Comparison of ENCODE assay signal across 1 cellular context in the genomic region with DNA sequence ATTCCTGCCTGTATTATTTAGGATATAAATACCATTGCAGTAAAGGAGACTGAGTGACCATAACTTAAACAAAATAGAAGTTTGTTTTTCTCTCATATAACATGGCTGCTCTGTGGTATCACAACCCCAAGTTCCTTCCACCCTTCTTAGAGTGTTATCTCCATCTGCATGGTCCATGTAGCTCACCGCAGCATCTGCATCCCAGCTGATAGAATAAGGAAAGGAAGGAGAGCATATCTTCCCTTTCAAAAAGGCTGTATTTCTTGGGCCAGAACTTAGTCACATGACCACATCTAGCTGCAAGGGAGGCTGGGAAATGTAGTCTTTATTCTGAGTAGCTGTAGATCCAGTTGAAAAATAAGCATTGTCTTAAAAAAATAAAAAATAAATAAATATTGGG.
A peak's percentile ranks its signal among the peaks of the same experiment; 100 is the strongest.
TF ChIP-seq lines count a peak whose summit lies in the region.

No MANE protein-coding gene starts in this region.

TF ChIP-seq in K562, 482 proteins besides CTCF, POLR2A, EP300 and RAD21 (continued from another document and continues in another):
- TF ChIP-seq GABPB1 (CRISPR knock-in tag; IDR thresholded peaks at IDR 0.05) (0 out of 2 replicates have a peak, but pooled peaks have one; percentile 36), MTA2 (IDR thresholded peaks at IDR 0.05; ENCODE audit: low read depth) (peak; percentile 63), CBFA2T3 (IDR thresholded peaks at IDR 0.05) (peak; percentile 80), TAL1 (IDR thresholded peaks at IDR 0.05) (peak; percentile 82), STAT5A (IDR thresholded peaks at IDR 0.05; ENCODE audit: borderline replicate concordance, low read length) (0 out of 2 replicates have a peak, but pooled peaks have one; percentile 47), GATA2 (CRISPR knock-in tag; IDR thresholded peaks at IDR 0.05) (peak; percentile 83), SRSF1 (IDR thresholded peaks at IDR 0.05; ENCODE audit: low read depth, low read length) (no peak), CXXC5 (CRISPR knock-in tag; IDR thresholded peaks at IDR 0.05) (peak; percentile 44), CREBBP (IDR thresholded peaks at IDR 0.05; ENCODE audit: low read depth, low read length) (no peak), DNMT1 (IDR thresholded peaks at IDR 0.05) (no peak), NR2C1 (IDR thresholded peaks at IDR 0.05) (no peak), NR2C1 (tag; IDR thresholded peaks at IDR 0.05) (0 out of 2 replicates have a peak, but pooled peaks have one; percentile 16), BRCA1 (IDR thresholded peaks at IDR 0.05) (no peak), BRCA1 (CRISPR knock-in tag; IDR thresholded peaks at IDR 0.05) (no peak), NR2C2 (CRISPR knock-in tag; IDR thresholded peaks at IDR 0.05) (no peak), NR2C2 (tag; IDR thresholded peaks at IDR 0.05) (no peak), RUNX1 (IDR thresholded peaks at IDR 0.05; ENCODE audit: low read depth) (no peak), ZNF695 (CRISPR knock-in tag; IDR thresholded peaks at IDR 0.05) (no peak), JUN (IDR thresholded peaks at IDR 0.05; ENCODE audit: borderline replicate concordance, low read depth, low read length) (no peak), JUN (CRISPR knock-in tag; IDR thresholded peaks at IDR 0.05; ENCODE audit: borderline replicate concordance) (no peak), TRIM24 (IDR thresholded peaks at IDR 0.05) (peak; percentile 75 to 76; a peak in 3 of 4 replicates), HSF4 (CRISPR knock-in tag; IDR thresholded peaks at IDR 0.05; ENCODE audit: borderline replicate concordance) (0 out of 2 replicates have a peak, but pooled peaks have one; percentile 60), XRCC5 (IDR thresholded peaks at IDR 0.05; ENCODE audit: low read depth, low read length) (no peak), SIRT6 (IDR thresholded peaks at IDR 0.05; ENCODE audit: low read depth, low read length) (no peak), ZNF583 (CRISPR knock-in tag; IDR thresholded peaks at IDR 0.05) (peak; percentile 87), KLF16 (IDR thresholded peaks at IDR 0.05) (peak; percentile 60; the same call in 1 of the 2 replicates), NELFE (IDR thresholded peaks at IDR 0.05; ENCODE audit: insufficient read depth, insufficient read length) (no peak)
- TF ChIP-seq, protein P1, sequence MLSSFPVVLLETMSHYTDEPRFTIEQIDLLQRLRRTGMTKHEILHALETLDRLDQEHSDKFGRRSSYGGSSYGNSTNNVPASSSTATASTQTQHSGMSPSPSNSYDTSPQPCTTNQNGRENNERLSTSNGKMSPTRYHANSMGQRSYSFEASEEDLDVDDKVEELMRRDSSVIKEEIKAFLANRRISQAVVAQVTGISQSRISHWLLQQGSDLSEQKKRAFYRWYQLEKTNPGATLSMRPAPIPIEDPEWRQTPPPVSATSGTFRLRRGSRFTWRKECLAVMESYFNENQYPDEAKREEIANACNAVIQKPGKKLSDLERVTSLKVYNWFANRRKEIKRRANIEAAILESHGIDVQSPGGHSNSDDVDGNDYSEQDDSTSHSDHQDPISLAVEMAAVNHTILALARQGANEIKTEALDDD (IDR thresholded peaks at IDR 0.05), result no peak
- TF ChIP-seq, protein P2, sequence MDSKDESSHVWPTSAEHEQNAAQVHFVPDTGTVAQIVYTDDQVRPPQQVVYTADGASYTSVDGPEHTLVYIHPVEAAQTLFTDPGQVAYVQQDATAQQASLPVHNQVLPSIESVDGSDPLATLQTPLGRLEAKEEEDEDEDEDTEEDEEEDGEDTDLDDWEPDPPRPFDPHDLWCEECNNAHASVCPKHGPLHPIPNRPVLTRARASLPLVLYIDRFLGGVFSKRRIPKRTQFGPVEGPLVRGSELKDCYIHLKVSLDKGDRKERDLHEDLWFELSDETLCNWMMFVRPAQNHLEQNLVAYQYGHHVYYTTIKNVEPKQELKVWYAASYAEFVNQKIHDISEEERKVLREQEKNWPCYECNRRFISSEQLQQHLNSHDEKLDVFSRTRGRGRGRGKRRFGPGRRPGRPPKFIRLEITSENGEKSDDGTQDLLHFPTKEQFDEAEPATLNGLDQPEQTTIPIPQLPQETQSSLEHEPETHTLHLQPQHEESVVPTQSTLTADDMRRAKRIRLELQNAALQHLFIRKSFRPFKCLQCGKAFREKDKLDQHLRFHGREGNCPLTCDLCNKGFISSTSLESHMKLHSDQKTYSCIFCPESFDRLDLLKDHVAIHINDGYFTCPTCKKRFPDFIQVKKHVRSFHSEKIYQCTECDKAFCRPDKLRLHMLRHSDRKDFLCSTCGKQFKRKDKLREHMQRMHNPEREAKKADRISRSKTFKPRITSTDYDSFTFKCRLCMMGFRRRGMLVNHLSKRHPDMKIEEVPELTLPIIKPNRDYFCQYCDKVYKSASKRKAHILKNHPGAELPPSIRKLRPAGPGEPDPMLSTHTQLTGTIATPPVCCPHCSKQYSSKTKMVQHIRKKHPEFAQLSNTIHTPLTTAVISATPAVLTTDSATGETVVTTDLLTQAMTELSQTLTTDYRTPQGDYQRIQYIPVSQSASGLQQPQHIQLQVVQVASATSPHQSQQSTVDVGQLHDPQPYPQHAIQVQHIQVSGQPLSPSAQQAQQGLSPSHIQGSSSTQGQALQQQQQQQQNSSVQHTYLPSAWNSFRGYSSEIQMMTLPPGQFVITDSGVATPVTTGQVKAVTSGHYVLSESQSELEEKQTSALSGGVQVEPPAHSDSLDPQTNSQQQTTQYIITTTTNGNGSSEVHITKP (IDR thresholded peaks at IDR 0.05; ENCODE audit: partially characterized antibody), result peak; percentile 11
- TF ChIP-seq, protein P3, sequence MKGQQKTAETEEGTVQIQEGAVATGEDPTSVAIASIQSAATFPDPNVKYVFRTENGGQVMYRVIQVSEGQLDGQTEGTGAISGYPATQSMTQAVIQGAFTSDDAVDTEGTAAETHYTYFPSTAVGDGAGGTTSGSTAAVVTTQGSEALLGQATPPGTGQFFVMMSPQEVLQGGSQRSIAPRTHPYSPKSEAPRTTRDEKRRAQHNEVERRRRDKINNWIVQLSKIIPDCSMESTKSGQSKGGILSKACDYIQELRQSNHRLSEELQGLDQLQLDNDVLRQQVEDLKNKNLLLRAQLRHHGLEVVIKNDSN (CRISPR knock-in tag; IDR thresholded peaks at IDR 0.05), result peak; percentile 92
- TF ChIP-seq, protein P4, sequence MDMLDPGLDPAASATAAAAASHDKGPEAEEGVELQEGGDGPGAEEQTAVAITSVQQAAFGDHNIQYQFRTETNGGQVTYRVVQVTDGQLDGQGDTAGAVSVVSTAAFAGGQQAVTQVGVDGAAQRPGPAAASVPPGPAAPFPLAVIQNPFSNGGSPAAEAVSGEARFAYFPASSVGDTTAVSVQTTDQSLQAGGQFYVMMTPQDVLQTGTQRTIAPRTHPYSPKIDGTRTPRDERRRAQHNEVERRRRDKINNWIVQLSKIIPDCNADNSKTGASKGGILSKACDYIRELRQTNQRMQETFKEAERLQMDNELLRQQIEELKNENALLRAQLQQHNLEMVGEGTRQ (CRISPR knock-in tag; IDR thresholded peaks at IDR 0.05), result peak; percentile 91
- TF ChIP-seq, protein P5, sequence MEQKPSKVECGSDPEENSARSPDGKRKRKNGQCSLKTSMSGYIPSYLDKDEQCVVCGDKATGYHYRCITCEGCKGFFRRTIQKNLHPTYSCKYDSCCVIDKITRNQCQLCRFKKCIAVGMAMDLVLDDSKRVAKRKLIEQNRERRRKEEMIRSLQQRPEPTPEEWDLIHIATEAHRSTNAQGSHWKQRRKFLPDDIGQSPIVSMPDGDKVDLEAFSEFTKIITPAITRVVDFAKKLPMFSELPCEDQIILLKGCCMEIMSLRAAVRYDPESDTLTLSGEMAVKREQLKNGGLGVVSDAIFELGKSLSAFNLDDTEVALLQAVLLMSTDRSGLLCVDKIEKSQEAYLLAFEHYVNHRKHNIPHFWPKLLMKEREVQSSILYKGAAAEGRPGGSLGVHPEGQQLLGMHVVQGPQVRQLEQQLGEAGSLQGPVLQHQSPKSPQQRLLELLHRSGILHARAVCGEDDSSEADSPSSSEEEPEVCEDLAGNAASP (IDR thresholded peaks at IDR 0.05), result no peak
- TF ChIP-seq, protein P6, sequence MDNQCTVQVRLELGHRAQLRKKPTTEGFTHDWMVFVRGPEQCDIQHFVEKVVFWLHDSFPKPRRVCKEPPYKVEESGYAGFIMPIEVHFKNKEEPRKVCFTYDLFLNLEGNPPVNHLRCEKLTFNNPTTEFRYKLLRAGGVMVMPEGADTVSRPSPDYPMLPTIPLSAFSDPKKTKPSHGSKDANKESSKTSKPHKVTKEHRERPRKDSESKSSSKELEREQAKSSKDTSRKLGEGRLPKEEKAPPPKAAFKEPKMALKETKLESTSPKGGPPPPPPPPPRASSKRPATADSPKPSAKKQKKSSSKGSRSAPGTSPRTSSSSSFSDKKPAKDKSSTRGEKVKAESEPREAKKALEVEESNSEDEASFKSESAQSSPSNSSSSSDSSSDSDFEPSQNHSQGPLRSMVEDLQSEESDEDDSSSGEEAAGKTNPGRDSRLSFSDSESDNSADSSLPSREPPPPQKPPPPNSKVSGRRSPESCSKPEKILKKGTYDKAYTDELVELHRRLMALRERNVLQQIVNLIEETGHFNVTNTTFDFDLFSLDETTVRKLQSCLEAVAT (IDR thresholded peaks at IDR 0.05), result peak in 1 of 2 experiments; percentile 71; a peak in 1 of 4 replicates
- TF ChIP-seq, protein P7, sequence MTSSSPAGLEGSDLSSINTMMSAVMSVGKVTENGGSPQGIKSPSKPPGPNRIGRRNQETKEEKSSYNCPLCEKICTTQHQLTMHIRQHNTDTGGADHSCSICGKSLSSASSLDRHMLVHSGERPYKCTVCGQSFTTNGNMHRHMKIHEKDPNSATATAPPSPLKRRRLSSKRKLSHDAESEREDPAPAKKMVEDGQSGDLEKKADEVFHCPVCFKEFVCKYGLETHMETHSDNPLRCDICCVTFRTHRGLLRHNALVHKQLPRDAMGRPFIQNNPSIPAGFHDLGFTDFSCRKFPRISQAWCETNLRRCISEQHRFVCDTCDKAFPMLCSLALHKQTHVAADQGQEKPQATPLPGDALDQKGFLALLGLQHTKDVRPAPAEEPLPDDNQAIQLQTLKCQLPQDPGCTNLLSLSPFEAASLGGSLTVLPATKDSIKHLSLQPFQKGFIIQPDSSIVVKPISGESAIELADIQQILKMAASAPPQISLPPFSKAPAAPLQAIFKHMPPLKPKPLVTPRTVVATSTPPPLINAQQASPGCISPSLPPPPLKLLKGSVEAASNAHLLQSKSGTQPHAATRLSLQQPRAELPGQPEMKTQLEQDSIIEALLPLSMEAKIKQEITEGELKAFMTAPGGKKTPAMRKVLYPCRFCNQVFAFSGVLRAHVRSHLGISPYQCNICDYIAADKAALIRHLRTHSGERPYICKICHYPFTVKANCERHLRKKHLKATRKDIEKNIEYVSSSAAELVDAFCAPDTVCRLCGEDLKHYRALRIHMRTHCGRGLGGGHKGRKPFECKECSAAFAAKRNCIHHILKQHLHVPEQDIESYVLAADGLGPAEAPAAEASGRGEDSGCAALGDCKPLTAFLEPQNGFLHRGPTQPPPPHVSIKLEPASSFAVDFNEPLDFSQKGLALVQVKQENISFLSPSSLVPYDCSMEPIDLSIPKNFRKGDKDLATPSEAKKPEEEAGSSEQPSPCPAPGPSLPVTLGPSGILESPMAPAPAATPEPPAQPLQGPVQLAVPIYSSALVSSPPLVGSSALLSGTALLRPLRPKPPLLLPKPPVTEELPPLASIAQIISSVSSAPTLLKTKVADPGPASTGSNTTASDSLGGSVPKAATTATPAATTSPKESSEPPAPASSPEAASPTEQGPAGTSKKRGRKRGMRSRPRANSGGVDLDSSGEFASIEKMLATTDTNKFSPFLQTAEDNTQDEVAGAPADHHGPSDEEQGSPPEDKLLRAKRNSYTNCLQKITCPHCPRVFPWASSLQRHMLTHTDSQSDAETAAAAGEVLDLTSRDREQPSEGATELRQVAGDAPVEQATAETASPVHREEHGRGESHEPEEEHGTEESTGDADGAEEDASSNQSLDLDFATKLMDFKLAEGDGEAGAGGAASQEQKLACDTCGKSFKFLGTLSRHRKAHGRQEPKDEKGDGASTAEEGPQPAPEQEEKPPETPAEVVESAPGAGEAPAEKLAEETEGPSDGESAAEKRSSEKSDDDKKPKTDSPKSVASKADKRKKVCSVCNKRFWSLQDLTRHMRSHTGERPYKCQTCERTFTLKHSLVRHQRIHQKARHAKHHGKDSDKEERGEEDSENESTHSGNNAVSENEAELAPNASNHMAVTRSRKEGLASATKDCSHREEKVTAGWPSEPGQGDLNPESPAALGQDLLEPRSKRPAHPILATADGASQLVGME (CRISPR knock-in tag; IDR thresholded peaks at IDR 0.05), result peak; percentile 84; the same call in 1 of the 2 replicates
- TF ChIP-seq, protein P8, sequence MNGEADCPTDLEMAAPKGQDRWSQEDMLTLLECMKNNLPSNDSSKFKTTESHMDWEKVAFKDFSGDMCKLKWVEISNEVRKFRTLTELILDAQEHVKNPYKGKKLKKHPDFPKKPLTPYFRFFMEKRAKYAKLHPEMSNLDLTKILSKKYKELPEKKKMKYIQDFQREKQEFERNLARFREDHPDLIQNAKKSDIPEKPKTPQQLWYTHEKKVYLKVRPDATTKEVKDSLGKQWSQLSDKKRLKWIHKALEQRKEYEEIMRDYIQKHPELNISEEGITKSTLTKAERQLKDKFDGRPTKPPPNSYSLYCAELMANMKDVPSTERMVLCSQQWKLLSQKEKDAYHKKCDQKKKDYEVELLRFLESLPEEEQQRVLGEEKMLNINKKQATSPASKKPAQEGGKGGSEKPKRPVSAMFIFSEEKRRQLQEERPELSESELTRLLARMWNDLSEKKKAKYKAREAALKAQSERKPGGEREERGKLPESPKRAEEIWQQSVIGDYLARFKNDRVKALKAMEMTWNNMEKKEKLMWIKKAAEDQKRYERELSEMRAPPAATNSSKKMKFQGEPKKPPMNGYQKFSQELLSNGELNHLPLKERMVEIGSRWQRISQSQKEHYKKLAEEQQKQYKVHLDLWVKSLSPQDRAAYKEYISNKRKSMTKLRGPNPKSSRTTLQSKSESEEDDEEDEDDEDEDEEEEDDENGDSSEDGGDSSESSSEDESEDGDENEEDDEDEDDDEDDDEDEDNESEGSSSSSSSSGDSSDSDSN (IDR thresholded peaks at IDR 0.05; ENCODE audit: borderline replicate concordance in 1 of 2, low read depth in 2 of 2, low read length in 2 of 2), result no peak
- TF ChIP-seq, protein P9, sequence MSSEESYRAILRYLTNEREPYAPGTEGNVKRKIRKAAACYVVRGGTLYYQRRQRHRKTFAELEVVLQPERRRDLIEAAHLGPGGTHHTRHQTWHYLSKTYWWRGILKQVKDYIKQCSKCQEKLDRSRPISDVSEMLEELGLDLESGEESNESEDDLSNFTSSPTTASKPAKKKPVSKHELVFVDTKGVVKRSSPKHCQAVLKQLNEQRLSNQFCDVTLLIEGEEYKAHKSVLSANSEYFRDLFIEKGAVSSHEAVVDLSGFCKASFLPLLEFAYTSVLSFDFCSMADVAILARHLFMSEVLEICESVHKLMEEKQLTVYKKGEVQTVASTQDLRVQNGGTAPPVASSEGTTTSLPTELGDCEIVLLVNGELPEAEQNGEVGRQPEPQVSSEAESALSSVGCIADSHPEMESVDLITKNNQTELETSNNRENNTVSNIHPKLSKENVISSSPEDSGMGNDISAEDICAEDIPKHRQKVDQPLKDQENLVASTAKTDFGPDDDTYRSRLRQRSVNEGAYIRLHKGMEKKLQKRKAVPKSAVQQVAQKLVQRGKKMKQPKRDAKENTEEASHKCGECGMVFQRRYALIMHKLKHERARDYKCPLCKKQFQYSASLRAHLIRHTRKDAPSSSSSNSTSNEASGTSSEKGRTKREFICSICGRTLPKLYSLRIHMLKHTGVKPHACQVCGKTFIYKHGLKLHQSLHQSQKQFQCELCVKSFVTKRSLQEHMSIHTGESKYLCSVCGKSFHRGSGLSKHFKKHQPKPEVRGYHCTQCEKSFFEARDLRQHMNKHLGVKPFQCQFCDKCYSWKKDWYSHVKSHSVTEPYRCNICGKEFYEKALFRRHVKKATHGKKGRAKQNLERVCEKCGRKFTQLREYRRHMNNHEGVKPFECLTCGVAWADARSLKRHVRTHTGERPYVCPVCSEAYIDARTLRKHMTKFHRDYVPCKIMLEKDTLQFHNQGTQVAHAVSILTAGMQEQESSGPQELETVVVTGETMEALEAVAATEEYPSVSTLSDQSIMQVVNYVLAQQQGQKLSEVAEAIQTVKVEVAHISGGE (CRISPR knock-in tag; IDR thresholded peaks at IDR 0.05), result peak in 1 of 3 experiments; percentile 46; a peak in 2 of 6 replicates
